31 cellular contexts compared by ENCODE assay signal in genomic region chr4:88606832-88607231, GRCh38.
"Had no signal": no experiment of that assay in that cellular context is flagged by ENCODE, and none has a peak within 500 bp of the region (broad histone marks: within the 10 kb centered on the region; RNA-seq: fewer than 3 reads in every experiment).

No MANE protein-coding gene starts in this region.

- H3K4me3 ChIP-seq: adrenal gland, SJSA1 had no signal

- FAIRE-seq: TTC549 had no signal

- H3K9me3 ChIP-seq: adrenal gland, SJSA1 had no signal

- H3K27me3 ChIP-seq: adrenal gland, SJSA1 had no signal

- H3K27me3 Mint-ChIP-seq: activated B cell treated with CpG ODN at 0.5 μM for 24 hours; activated CD4-positive, alpha-beta T cell treated with anti-CD3 and anti-CD28 coated beads, Interleukin-2, amount 10 ng/mL, durations not matched to agents 24 days and 14 days; activated CD8-positive, alpha-beta memory T cell treated with anti-CD3 and anti-CD28 coated beads, Interleukin-2, amount 10 ng/mL, durations not matched to agents 7 days and 5 days; activated naive CD4-positive, alpha-beta T cell treated with anti-CD3 and anti-CD28 coated beads, Interleukin-2, amount 10 ng/mL, durations not matched to agents 7 days and 5 days; activated naive CD8-positive, alpha-beta T cell treated with anti-CD3 and anti-CD28 coated beads, Interleukin-2, amount 10 ng/mL, durations not matched to agents 7 days and 5 days; activated T-cell treated with anti-CD3 and anti-CD28 coated beads, Interleukin-2, amount 50 U/mL, for 24 hours had no signal

- H3K4me3 Mint-ChIP-seq: activated B cell treated with CpG ODN at 0.5 μM for 24 hours; activated CD4-positive, alpha-beta T cell treated with anti-CD3 and anti-CD28 coated beads, Interleukin-2, amount 10 ng/mL, durations not matched to agents 24 days and 14 days; activated CD8-positive, alpha-beta memory T cell treated with anti-CD3 and anti-CD28 coated beads, Interleukin-2, amount 10 ng/mL, durations not matched to agents 7 days and 5 days; activated naive CD4-positive, alpha-beta T cell treated with anti-CD3 and anti-CD28 coated beads, Interleukin-2, amount 10 ng/mL, durations not matched to agents 7 days and 5 days; activated T-cell treated with anti-CD3 and anti-CD28 coated beads, Interleukin-2, amount 50 U/mL, for 24 hours; activated T-helper 1 cell treated with anti-CD3 and anti-CD28 coated beads, Interleukin-12 subunit alpha, Interleukin-12 subunit beta, Interleukin-2, Interleukin-4 antibody, amounts not matched to agents 30 ng/mL and 10 ng/mL and 1 ng/mL, durations not matched to agents 14 hours and 24 hours and 36 hours had no signal

- H3K27ac ChIP-seq: adrenal gland, SJSA1 had no signal

- DNase-seq: activated B cell treated with CpG ODN at 0.5 μM for 24 hours; activated CD4-positive, alpha-beta T cell treated with anti-CD3 and anti-CD28 coated beads for 1 hour; activated CD4-positive, alpha-beta T cell treated with anti-CD3 and anti-CD28 coated beads, Interleukin-2, amount 10 ng/mL, durations not matched to agents 24 days and 14 days; activated CD4-positive, alpha-beta T cell treated with anti-CD3 and anti-CD28 coated beads, Interleukin-2, amount 50 U/mL, for 48 hours; activated CD8-positive, alpha-beta memory T cell treated with anti-CD3 and anti-CD28 coated beads, Interleukin-2, amount 10 ng/mL, durations not matched to agents 7 days and 5 days; activated effector memory CD4-positive, alpha-beta T cell treated with Interleukin-2 at 50 U/mL for 16 hours; activated naive CD4-positive, alpha-beta T cell treated with anti-CD3 and anti-CD28 coated beads, Interleukin-2, amount 10 ng/mL, durations not matched to agents 7 days and 5 days; activated naive CD8-positive, alpha-beta T cell treated with anti-CD3 and anti-CD28 coated beads, Interleukin-2, amount 10 ng/mL, durations not matched to agents 7 days and 5 days; activated T-cell treated with anti-CD3 and anti-CD28 coated beads, Interleukin-2, amount 50 U/mL, for 24 hours; adrenal gland; anterior cingulate cortex; central memory CD4-positive, alpha-beta T cell; KG1; NCI-H1092; NCI-H1417; NCI-H2029; NCI-H345; NCI-H510A; NCI-H526 treated with DMSO at 0.1 percent for 48 hours; NCI-H82; RPMI8226; SHP77; SW 1271; T1000 had no signal

- H3K27ac Mint-ChIP-seq: activated CD4-positive, alpha-beta T cell treated with anti-CD3 and anti-CD28 coated beads, Interleukin-2, amount 10 ng/mL, durations not matched to agents 24 days and 14 days; activated CD8-positive, alpha-beta memory T cell treated with anti-CD3 and anti-CD28 coated beads, Interleukin-2, amount 10 ng/mL, durations not matched to agents 7 days and 5 days; activated naive CD4-positive, alpha-beta T cell treated with anti-CD3 and anti-CD28 coated beads, Interleukin-2, amount 10 ng/mL, durations not matched to agents 7 days and 5 days; activated naive CD8-positive, alpha-beta T cell treated with anti-CD3 and anti-CD28 coated beads, Interleukin-2, amount 10 ng/mL, durations not matched to agents 7 days and 5 days; activated T-helper 1 cell treated with anti-CD3 and anti-CD28 coated beads, Interleukin-12 subunit alpha, Interleukin-12 subunit beta, Interleukin-2, Interleukin-4 antibody, amounts not matched to agents 30 ng/mL and 10 ng/mL and 1 ng/mL, durations not matched to agents 14 hours and 24 hours and 36 hours; IgD-negative memory B cell; T-helper 1 cell treated with Interleukin-12 subunit alpha and Interleukin-12 subunit beta and Interleukin-4 antibody, amounts not matched to agents 30 μg/mL and 1 μg/mL, for 36 hours had no signal

- ATAC-seq: activated CD8-positive, alpha-beta memory T cell treated with anti-CD3 and anti-CD28 coated beads, Interleukin-2, amount 10 ng/mL, durations not matched to agents 7 days and 5 days; Panc1; SK-N-SH treated with all-trans-retinoic acid at 6 μM for 48 hours had no signal
